8 cellular contexts compared by ENCODE assay signal in the genomic region with DNA sequence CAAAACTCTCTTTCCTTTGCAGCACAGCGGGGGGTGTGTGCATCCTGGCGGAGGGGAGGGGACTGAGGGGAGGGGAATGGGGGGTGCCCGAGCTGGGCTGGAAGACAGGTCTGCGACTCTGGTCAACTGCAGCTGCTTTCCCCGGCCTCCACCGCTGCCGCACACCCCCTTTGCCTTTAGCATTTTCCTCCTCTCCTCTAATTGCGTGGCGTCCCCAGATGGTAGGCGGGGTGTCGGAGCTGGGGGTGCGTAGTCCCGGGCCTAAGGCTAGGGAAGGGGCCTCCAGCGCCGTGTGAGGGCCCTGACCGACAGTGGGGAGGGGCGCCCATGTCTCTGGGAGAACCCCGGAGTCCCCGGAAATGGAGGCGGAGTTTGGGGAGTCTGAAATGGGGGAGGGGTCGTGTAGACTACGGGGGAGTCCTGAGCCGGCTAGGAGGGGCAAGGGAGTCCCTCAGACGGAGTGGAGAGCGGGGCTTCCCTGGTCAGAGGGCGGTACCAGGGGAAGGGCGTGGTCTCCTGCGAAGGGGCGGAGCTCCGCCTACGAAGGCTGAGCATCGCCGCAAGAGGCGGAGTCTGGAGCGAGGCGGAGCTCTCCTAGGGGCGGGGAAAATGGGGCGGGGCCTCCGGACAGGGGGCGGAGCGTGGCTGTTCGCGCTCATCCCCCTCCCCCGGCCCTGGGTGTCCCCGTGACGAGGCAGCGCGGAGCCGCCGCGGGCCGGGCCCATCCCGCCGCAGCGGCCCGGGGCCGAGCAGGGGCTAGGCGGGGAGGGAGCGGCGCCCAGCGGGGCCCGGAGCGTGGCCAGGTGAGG. TPM values are rescaled to one million over a fixed set of nuclear protein-coding genes. Genes with fewer than 3 reads are reported as not detected.
DNase-seq lines count a peak whose midpoint lies in the region; ATAC-seq and TF ChIP-seq lines count a peak whose summit lies in the region.

A gene with protein sequence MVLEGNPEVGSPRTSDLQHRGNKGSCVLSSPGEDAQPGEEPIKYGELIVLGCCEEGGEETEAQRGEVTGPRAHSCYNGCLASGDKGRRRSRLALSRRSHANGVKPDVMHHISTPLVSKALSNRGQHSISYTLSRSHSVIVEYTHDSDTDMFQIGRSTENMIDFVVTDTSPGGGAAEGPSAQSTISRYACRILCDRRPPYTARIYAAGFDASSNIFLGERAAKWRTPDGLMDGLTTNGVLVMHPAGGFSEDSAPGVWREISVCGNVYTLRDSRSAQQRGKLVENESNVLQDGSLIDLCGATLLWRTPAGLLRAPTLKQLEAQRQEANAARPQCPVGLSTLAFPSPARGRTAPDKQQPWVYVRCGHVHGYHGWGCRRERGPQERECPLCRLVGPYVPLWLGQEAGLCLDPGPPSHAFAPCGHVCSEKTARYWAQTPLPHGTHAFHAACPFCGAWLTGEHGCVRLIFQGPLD (plus strand): TSS at position 681 of the 809 bp plus-strand sequence. CDS start 1,224 bp downstream, outside the sequence.

- POLR2A ChIA-PET in AG04449 (lab: Yijun Ruan, JAX), result interaction anchor here (0.6 to 1.6 kb wide), 6 partner anchors 14 to 211 kb away, joined by 3 to 9 read pairs (median 3); a partner anchor contains a TSS
- POLR2A ChIA-PET in activated CD4-positive, alpha-beta T cell treated with anti-CD3 and anti-CD28 coated beads for 36 hours (lab: Charles Lee), result interaction anchor here (0.6 to 1.5 kb wide), 7 partner anchors 13 to 212 kb away, joined by 3 to 14 read pairs (median 3); a partner anchor contains a TSS

- peak within 1 kb of the TSS; percentile 79 for H3K27ac Mint-ChIP-seq in activated CD4-positive, alpha-beta T cell treated with anti-CD3 and anti-CD28 coated beads for 36 hours

- intact Hi-C loops in activated CD4-positive, alpha-beta T cell treated with anti-CD3 and anti-CD28 coated beads for 36 hours (cut with DNase I, micrococcal nuclease), result loop anchor here (1.0 to 5.0 kb wide), 19 partner anchors 14 to 609 kb away; a partner anchor contains a TSS

- CTCF ChIA-PET in AG04449 (lab: Yijun Ruan, JAX), result interaction anchor here (1.0 to 6.0 kb wide), 8 partner anchors 12 to 212 kb away, joined by 3 to 66 read pairs (median 6); a partner anchor contains a TSS
- CTCF ChIA-PET in activated CD4-positive, alpha-beta T cell treated with anti-CD3 and anti-CD28 coated beads for 36 hours (lab: Charles Lee), result interaction anchor here (0.6 to 4.9 kb wide), 5 partner anchors 13 to 577 kb away, joined by 3 to 37 read pairs (median 3); a partner anchor contains a TSS

- no peaks in the 10 kb centered on the region for H3K27me3 ChIP-seq in layer of hippocampus (ENCODE audit: control insufficient read depth, insufficient read depth, low read length)

- DNase-seq in AG04449 (ENCODE audit: low read depth, low spot score) (peak; percentile 41), NCI-H2227 treated with DMSO at 0.1 percent for 48 hours (lab: John Stamatoyannopoulos, UW) (peak; percentile 91), choroid plexus epithelial cell (ENCODE audit: low read depth) (peak; percentile 95)
- peak; percentile 98 for DNase-seq in activated CD4-positive, alpha-beta T cell treated with anti-CD3 and anti-CD28 coated beads for 36 hours
- DNase-seq in stimulated activated CD4-positive, alpha-beta T cell treated with anti-CD3 and anti-CD28 coated beads, Interleukin-1b, Interleukin-23, amount 100 ng/mL, for 1 hour (ENCODE audit: low read depth in 2 of 2), result peak; percentile 94 to 99

- H3K9me3 Mint-ChIP-seq in activated CD4-positive, alpha-beta T cell treated with anti-CD3 and anti-CD28 coated beads for 36 hours (ENCODE audit: low read depth), result no peaks in the 10 kb centered on the region

- H3K36me3 Mint-ChIP-seq in activated CD4-positive, alpha-beta T cell treated with anti-CD3 and anti-CD28 coated beads for 36 hours (ENCODE audit: low read depth), result peaks cover 4% of the 10 kb centered on the region

- TF ChIP-seq CTCF in AG04449 (IDR thresholded peaks at IDR 0.05; ENCODE audit: insufficient read depth, low read length, missing control alignments), result no peak
- TF ChIP-seq CTCF in choroid plexus epithelial cell (conservative IDR thresholded peaks at IDR 0.05; ENCODE audit: low read depth, low read length), result no peak

- peaks cover 38% of the 10 kb centered on the region for H3K4me1 Mint-ChIP-seq in activated CD4-positive, alpha-beta T cell treated with anti-CD3 and anti-CD28 coated beads for 36 hours

- ATAC-seq in GM18909 (IDR thresholded peaks at IDR 0.05; ENCODE audit: poor library complexity, unreplicated experiment) (peak; percentile 85), HG03175 (IDR thresholded peaks at IDR 0.05; ENCODE audit: unreplicated experiment) (peak; percentile 86)
- peak; percentile 88 for ATAC-seq in activated CD4-positive, alpha-beta T cell treated with anti-CD3 and anti-CD28 coated beads for 36 hours

- peak within 1 kb of the TSS; percentile 75 for H3K27ac ChIP-seq in layer of hippocampus (ENCODE audit: low read depth, low read length)

- peak within 1 kb of the TSS; percentile 85 for H3K4me3 Mint-ChIP-seq in activated CD4-positive, alpha-beta T cell treated with anti-CD3 and anti-CD28 coated beads for 36 hours

- no peaks in the 10 kb centered on the region for H3K27me3 Mint-ChIP-seq in activated CD4-positive, alpha-beta T cell treated with anti-CD3 and anti-CD28 coated beads for 36 hours

- H3K4me3 ChIP-seq in AG04449 (ENCODE audit: low read depth, low read length) (peak within 1 kb of the TSS; percentile 69), choroid plexus epithelial cell (ENCODE audit: low read depth, low read length) (peak within 1 kb of the TSS; percentile 68)

RNA-seq across cellular contexts. Expression of the gene that starts here (rescaled TPM):
- total RNA-seq in activated CD4-positive, alpha-beta T cell treated with anti-CD3 and anti-CD28 coated beads for 36 hours, result 1 to 10 TPM; 5.7 to 7.0 TPM

Comparison
In these comparisons a context has a peak if more than half of its experiments do, and no peak if none do; other contexts are left out.
1. Peak in every context shown above with its lines: DNase-seq, ATAC-seq, H3K4me3 ChIP-seq and H3K27ac ChIP-seq.
2. DNase-seq: peak in every context shown above with its lines; median percentile 98 in activated CD4-positive, alpha-beta T cell treated with anti-CD3 and anti-CD28 coated beads for 36 hours; 96 in stimulated activated CD4-positive, alpha-beta T cell treated with anti-CD3 and anti-CD28 coated beads, Interleukin-1b, Interleukin-23, amount 100 ng/mL, for 1 hour; 95 in choroid plexus epithelial cell; 91 in NCI-H2227 treated with DMSO at 0.1 percent for 48 hours; 41 in AG04449.